ENCODE assay signal across 1 cellular context in genomic region chr15:80058851-80059785, GRCh38.
A peak's percentile ranks its signal among the peaks of the same experiment; 100 is the strongest.
TF ChIP-seq lines count a peak whose summit lies in the region.

Gene ZFAND6 (plus strand): TSS chr15:80059676. CDS start chr15:80120345, 60,669 bp downstream.

TF ChIP-seq in HepG2, 621 proteins besides CTCF, POLR2A, EP300 and RAD21 (continued from another document and continues in another):
- TF ChIP-seq, protein P1, sequence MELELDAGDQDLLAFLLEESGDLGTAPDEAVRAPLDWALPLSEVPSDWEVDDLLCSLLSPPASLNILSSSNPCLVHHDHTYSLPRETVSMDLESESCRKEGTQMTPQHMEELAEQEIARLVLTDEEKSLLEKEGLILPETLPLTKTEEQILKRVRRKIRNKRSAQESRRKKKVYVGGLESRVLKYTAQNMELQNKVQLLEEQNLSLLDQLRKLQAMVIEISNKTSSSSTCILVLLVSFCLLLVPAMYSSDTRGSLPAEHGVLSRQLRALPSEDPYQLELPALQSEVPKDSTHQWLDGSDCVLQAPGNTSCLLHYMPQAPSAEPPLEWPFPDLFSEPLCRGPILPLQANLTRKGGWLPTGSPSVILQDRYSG (CRISPR knock-in tag; IDR thresholded peaks at IDR 0.05) = no peak
- TF ChIP-seq ZNF850 (CRISPR knock-in tag; conservative IDR thresholded peaks at IDR 0.05) (no peak), JUNB (CRISPR knock-in tag; IDR thresholded peaks at IDR 0.05; ENCODE audit: borderline replicate concordance) (no peak), ZFP36 (IDR thresholded peaks at IDR 0.05; ENCODE audit: borderline replicate concordance, low read depth, low read length, partially characterized antibody) (no peak), ZNF143 (CRISPR knock-in tag; IDR thresholded peaks at IDR 0.05) (peak; percentile 55), ZNF468 (CRISPR knock-in tag; IDR thresholded peaks at IDR 0.05) (no peak), ATAD3A (CRISPR knock-in tag; IDR thresholded peaks at IDR 0.05) (no peak), NCOR1 (IDR thresholded peaks at IDR 0.05; ENCODE audit: borderline replicate concordance, low read length) (no peak), CEBPG (CRISPR knock-in tag; IDR thresholded peaks at IDR 0.05) (no peak), ATF1 (CRISPR knock-in tag; IDR thresholded peaks at IDR 0.05) (peak; percentile 67), FOXP1 (IDR thresholded peaks at IDR 0.05) (no peak), FOXP1 (CRISPR knock-in tag; IDR thresholded peaks at IDR 0.05) (no peak), PBX3 (CRISPR knock-in tag; IDR thresholded peaks at IDR 0.05; ENCODE audit: borderline replicate concordance) (no peak), SPEN (CRISPR knock-in tag; IDR thresholded peaks at IDR 0.05; ENCODE audit: low read depth) (peak; percentile 2; the same call in 1 of the 2 replicates), ZMYM3 (CRISPR knock-in tag; IDR thresholded peaks at IDR 0.05) (peak; percentile 36; the same call in 1 of the 2 replicates), ZFP37 (CRISPR knock-in tag; IDR thresholded peaks at IDR 0.05; ENCODE audit: borderline replicate concordance) (no peak), MEIS1 (CRISPR knock-in tag; IDR thresholded peaks at IDR 0.05; ENCODE audit: borderline replicate concordance) (no peak), NR2F6 (IDR thresholded peaks at IDR 0.05) (no peak), NR2F6 (CRISPR knock-in tag; IDR thresholded peaks at IDR 0.05) (no peak), ZNF275 (CRISPR knock-in tag; IDR thresholded peaks at IDR 0.05; ENCODE audit: borderline replicate concordance) (no peak), SYNCRIP (IDR thresholded peaks at IDR 0.05; ENCODE audit: insufficient read depth, low read depth, low read length) (no peak), SMAD9 (CRISPR knock-in tag; IDR thresholded peaks at IDR 0.05) (no peak), ZNF383 (CRISPR knock-in tag; IDR thresholded peaks at IDR 0.05; ENCODE audit: borderline replicate concordance) (no peak), ZNF256 (CRISPR knock-in tag; conservative IDR thresholded peaks at IDR 0.05) (no peak), TFDP2 (CRISPR knock-in tag; IDR thresholded peaks at IDR 0.05) (no peak), NR3C1 (CRISPR knock-in tag; IDR thresholded peaks at IDR 0.05) (no peak), ZNF543 (CRISPR knock-in tag; IDR thresholded peaks at IDR 0.05) (peak; percentile 82), REXO4 (CRISPR knock-in tag; IDR thresholded peaks at IDR 0.05; ENCODE audit: borderline replicate concordance) (no peak), CBX1 (IDR thresholded peaks at IDR 0.05; ENCODE audit: low read depth) (peak; percentile 34), NFYC (CRISPR knock-in tag; IDR thresholded peaks at IDR 0.05) (peak; percentile 71), THRA (CRISPR knock-in tag; IDR thresholded peaks at IDR 0.05; ENCODE audit: borderline replicate concordance) (no peak), ZNF569 (CRISPR knock-in tag; IDR thresholded peaks at IDR 0.05; ENCODE audit: borderline replicate concordance) (no peak), NCOA1 (CRISPR knock-in tag; IDR thresholded peaks at IDR 0.05) (no peak), SCMH1 (CRISPR knock-in tag; IDR thresholded peaks at IDR 0.05; ENCODE audit: borderline replicate concordance) (no peak), ZFP1 (CRISPR knock-in tag; IDR thresholded peaks at IDR 0.05) (no peak), ZNF180 (CRISPR knock-in tag; IDR thresholded peaks at IDR 0.05; ENCODE audit: borderline replicate concordance, low read depth) (no peak), ZNF775 (CRISPR knock-in tag; IDR thresholded peaks at IDR 0.05; ENCODE audit: borderline replicate concordance) (no peak), MYNN (CRISPR knock-in tag; IDR thresholded peaks at IDR 0.05; ENCODE audit: low read depth) (no peak), UBTF (CRISPR knock-in tag; IDR thresholded peaks at IDR 0.05) (peak; percentile 47; the same call in 1 of the 2 replicates), ZNF749 (CRISPR knock-in tag; IDR thresholded peaks at IDR 0.05; ENCODE audit: borderline replicate concordance) (no peak), ZNF337 (CRISPR knock-in tag; IDR thresholded peaks at IDR 0.05; ENCODE audit: borderline replicate concordance, low read depth) (peak; percentile 17; the same call in 1 of the 2 replicates), ZNF552 (CRISPR knock-in tag; IDR thresholded peaks at IDR 0.05; ENCODE audit: borderline replicate concordance) (no peak), ZNF737 (CRISPR knock-in tag; IDR thresholded peaks at IDR 0.05; ENCODE audit: borderline replicate concordance) (no peak), U2AF2 (IDR thresholded peaks at IDR 0.05; ENCODE audit: low read depth, low read length) (0 out of 2 replicates have a peak, but pooled peaks have one; percentile 20), MNT (IDR thresholded peaks at IDR 0.05) (no peak), ZNF572 (CRISPR knock-in tag; IDR thresholded peaks at IDR 0.05) (peak; percentile 83)
- TF ChIP-seq, protein P2, sequence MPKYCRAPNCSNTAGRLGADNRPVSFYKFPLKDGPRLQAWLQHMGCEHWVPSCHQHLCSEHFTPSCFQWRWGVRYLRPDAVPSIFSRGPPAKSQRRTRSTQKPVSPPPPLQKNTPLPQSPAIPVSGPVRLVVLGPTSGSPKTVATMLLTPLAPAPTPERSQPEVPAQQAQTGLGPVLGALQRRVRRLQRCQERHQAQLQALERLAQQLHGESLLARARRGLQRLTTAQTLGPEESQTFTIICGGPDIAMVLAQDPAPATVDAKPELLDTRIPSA (CRISPR knock-in tag; IDR thresholded peaks at IDR 0.05; ENCODE audit: borderline replicate concordance) = no peak; the same call in 1 of the 2 replicates
- TF ChIP-seq, protein P3, sequence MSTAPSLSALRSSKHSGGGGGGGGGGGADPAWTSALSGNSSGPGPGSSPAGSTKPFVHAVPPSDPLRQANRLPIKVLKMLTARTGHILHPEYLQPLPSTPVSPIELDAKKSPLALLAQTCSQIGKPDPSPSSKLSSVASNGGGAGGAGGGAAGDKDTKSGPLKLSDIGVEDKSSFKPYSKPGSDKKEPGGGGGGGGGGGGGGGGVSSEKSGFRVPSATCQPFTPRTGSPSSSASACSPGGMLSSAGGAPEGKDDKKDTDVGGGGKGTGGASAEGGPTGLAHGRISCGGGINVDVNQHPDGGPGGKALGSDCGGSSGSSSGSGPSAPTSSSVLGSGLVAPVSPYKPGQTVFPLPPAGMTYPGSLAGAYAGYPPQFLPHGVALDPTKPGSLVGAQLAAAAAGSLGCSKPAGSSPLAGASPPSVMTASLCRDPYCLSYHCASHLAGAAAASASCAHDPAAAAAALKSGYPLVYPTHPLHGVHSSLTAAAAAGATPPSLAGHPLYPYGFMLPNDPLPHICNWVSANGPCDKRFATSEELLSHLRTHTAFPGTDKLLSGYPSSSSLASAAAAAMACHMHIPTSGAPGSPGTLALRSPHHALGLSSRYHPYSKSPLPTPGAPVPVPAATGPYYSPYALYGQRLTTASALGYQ (CRISPR knock-in tag; IDR thresholded peaks at IDR 0.05) = no peak
- TF ChIP-seq, protein P4, sequence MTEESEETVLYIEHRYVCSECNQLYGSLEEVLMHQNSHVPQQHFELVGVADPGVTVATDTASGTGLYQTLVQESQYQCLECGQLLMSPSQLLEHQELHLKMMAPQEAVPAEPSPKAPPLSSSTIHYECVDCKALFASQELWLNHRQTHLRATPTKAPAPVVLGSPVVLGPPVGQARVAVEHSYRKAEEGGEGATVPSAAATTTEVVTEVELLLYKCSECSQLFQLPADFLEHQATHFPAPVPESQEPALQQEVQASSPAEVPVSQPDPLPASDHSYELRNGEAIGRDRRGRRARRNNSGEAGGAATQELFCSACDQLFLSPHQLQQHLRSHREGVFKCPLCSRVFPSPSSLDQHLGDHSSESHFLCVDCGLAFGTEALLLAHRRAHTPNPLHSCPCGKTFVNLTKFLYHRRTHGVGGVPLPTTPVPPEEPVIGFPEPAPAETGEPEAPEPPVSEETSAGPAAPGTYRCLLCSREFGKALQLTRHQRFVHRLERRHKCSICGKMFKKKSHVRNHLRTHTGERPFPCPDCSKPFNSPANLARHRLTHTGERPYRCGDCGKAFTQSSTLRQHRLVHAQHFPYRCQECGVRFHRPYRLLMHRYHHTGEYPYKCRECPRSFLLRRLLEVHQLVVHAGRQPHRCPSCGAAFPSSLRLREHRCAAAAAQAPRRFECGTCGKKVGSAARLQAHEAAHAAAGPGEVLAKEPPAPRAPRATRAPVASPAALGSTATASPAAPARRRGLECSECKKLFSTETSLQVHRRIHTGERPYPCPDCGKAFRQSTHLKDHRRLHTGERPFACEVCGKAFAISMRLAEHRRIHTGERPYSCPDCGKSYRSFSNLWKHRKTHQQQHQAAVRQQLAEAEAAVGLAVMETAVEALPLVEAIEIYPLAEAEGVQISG (CRISPR knock-in tag; IDR thresholded peaks at IDR 0.05) = peak; percentile 86
- TF ChIP-seq, protein P5, sequence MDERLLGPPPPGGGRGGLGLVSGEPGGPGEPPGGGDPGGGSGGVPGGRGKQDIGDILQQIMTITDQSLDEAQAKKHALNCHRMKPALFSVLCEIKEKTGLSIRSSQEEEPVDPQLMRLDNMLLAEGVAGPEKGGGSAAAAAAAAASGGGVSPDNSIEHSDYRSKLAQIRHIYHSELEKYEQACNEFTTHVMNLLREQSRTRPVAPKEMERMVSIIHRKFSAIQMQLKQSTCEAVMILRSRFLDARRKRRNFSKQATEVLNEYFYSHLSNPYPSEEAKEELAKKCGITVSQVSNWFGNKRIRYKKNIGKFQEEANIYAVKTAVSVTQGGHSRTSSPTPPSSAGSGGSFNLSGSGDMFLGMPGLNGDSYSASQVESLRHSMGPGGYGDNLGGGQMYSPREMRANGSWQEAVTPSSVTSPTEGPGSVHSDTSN (CRISPR knock-in tag; IDR thresholded peaks at IDR 0.05) = no peak
